In genomic region chr17:40909351-40909750, GRCh38 we compare ENCODE assay signal across 8 cellular contexts. TPM values are rescaled to one million over a fixed set of nuclear protein-coding genes. Genes with fewer than 3 reads are reported as not detected.
DNase-seq lines count a peak whose midpoint lies in the region; ATAC-seq and TF ChIP-seq lines count a peak whose summit lies in the region.

No MANE protein-coding gene starts in this region.

- H3K36me3 ChIP-seq in upper lobe of right lung, result no peaks in the 10 kb centered on the region

- no peak overlapping the region for H3K27ac ChIP-seq in upper lobe of right lung

- peaks cover 38% of the 10 kb centered on the region for H3K27me3 Mint-ChIP-seq in activated naive CD8-positive, alpha-beta T cell treated with anti-CD3 and anti-CD28 coated beads for 36 hours

- H3K36me3 Mint-ChIP-seq in activated naive CD8-positive, alpha-beta T cell treated with anti-CD3 and anti-CD28 coated beads for 36 hours, result no peaks in the 10 kb centered on the region

- intact Hi-C loops in head of caudate nucleus (cut with DNase I), result loop anchor here (5.0 kb wide), 2 partner anchors 413 to 638 kb away; no protein-coding TSS in a partner anchor
- intact Hi-C loops in posterior cingulate gyrus (cut with DNase I), result loop anchor here (1.0 to 2.0 kb wide), 4 partner anchors 413 to 757 kb away; no protein-coding TSS in a partner anchor
- intact Hi-C loops in upper lobe of right lung (cut with DNase I), result loop anchor here (5.0 kb wide), 1 partner anchor 418 kb away; no protein-coding TSS in a partner anchor

- ATAC-seq in upper lobe of right lung (peak; percentile 99), GM21576 (IDR thresholded peaks at IDR 0.05; ENCODE audit: unreplicated experiment) (no peak)

- H3K4me3 Mint-ChIP-seq in activated naive CD8-positive, alpha-beta T cell treated with anti-CD3 and anti-CD28 coated beads for 36 hours, result no peak overlapping the region

- H3K27ac Mint-ChIP-seq in activated naive CD8-positive, alpha-beta T cell treated with anti-CD3 and anti-CD28 coated beads for 36 hours, result no peak overlapping the region

- peaks cover 9% of the 10 kb centered on the region for H3K27me3 ChIP-seq in upper lobe of right lung

- no peaks in the 10 kb centered on the region for H3K9me3 ChIP-seq in upper lobe of right lung

- H3K4me3 ChIP-seq in upper lobe of right lung, result no peak overlapping the region

- no peaks in the 10 kb centered on the region for H3K9me3 Mint-ChIP-seq in activated naive CD8-positive, alpha-beta T cell treated with anti-CD3 and anti-CD28 coated beads for 36 hours

- peaks cover 9% of the 10 kb centered on the region for H3K4me1 ChIP-seq in upper lobe of right lung

- peaks cover 5% of the 10 kb centered on the region for H3K4me1 Mint-ChIP-seq in activated naive CD8-positive, alpha-beta T cell treated with anti-CD3 and anti-CD28 coated beads for 36 hours

- peak; percentile 98 for DNase-seq in EL
- peak; percentile 54 for DNase-seq in NCI-H1092 (lab: John Stamatoyannopoulos, UW)
- peak; percentile 28 for DNase-seq in SKM-1 (lab: John Stamatoyannopoulos, UW; ENCODE audit: unreplicated experiment)
- peak; percentile 67 for DNase-seq in activated naive CD8-positive, alpha-beta T cell treated with anti-CD3 and anti-CD28 coated beads for 36 hours
- peak; percentile 41 to 90 (median 77) for DNase-seq in head of caudate nucleus
- peak; percentile 41 to 96 (median 75) for DNase-seq in posterior cingulate gyrus
- DNase-seq in upper lobe of right lung, result peak; percentile 83

- peak; percentile 77 for TF ChIP-seq CTCF in upper lobe of right lung (IDR thresholded peaks at IDR 0.05)

RNA-seq across cellular contexts. Expression of gene KRT20, which starts 24.3 kb away (rescaled TPM):
- not detected for total RNA-seq in activated naive CD8-positive, alpha-beta T cell treated with anti-CD3 and anti-CD28 coated beads for 36 hours
- total RNA-seq in upper lobe of right lung, result not detected

RNA-seq across cellular contexts. Expression of gene KRT23, which starts 28.1 kb away (rescaled TPM):
- not detected for total RNA-seq in activated naive CD8-positive, alpha-beta T cell treated with anti-CD3 and anti-CD28 coated beads for 36 hours
- total RNA-seq in upper lobe of right lung, result 1.1 TPM

RNA-seq across cellular contexts. Expression of gene KRT12, which starts 42.3 kb away (rescaled TPM):
- not detected for total RNA-seq in activated naive CD8-positive, alpha-beta T cell treated with anti-CD3 and anti-CD28 coated beads for 36 hours
- total RNA-seq in upper lobe of right lung, result not detected

RNA-seq across cellular contexts. Expression of gene KRT39, which starts 57.4 kb away (rescaled TPM):
- not detected for total RNA-seq in activated naive CD8-positive, alpha-beta T cell treated with anti-CD3 and anti-CD28 coated beads for 36 hours
- total RNA-seq in upper lobe of right lung, result 0.35 TPM

Comparison
In these comparisons a context has a peak if more than half of its experiments do, and no peak if none do; other contexts are left out.
1. DNase-seq: peak in every context shown above with its lines; median percentile 98 in EL; 83 in upper lobe of right lung; 77 in head of caudate nucleus; 75 in posterior cingulate gyrus; 67 in activated naive CD8-positive, alpha-beta T cell treated with anti-CD3 and anti-CD28 coated beads for 36 hours; 54 in NCI-H1092; 28 in SKM-1.